17 cellular contexts compared by ENCODE assay signal in the genomic region with DNA sequence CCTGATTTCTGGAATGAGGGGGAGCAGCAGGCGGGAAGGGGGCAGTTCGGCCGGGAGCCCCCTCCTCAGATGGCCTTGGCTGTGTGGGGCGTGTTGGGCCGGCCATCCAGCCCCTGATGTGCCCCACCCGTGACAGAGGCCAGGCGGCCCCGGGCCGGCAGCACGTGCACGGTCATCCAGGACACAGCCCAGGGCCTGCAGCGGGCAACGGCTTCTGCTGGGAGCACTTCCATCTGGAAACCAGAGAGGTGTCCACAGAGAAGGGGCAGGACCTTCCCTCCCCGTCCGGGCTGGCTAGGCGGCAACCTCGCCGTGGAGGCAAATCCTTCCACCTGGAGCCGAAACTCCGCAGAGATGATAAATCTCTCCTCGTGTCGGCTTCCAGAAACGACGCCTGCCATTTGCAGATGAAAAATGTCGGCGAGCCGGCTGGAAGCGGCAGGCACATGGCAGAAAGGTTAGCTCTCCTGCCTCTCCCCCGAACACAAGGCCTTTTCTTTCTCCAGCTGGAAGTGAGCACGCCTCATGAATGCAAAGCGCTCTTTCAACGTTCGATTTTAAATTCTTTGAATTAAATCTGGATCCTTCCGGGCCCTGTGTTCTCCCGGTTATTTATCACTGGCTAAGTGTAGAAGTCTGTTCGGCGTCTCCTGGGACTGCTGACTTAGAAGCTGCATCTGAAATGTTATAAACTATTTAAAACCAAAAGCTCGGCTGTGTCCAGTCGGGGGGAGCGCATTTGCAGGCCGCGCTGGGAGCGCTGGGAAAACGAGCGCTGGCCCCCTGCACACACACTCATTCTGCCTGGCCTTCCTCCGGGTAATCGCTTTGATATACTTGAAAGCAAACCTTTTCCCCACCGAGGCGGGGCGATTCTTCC. TPM values are rescaled to one million over a fixed set of nuclear protein-coding genes. Genes with fewer than 3 reads are reported as not detected.
DNase-seq lines count a peak whose midpoint lies in the region; ATAC-seq and TF ChIP-seq lines count a peak whose summit lies in the region.
"Had no signal": no experiment of that assay in that cellular context is flagged by ENCODE, and none has a peak within 500 bp of the region (broad histone marks: within the 10 kb centered on the region; RNA-seq: fewer than 3 reads in every experiment).

No MANE protein-coding gene starts in this region.

- H3K27ac Mint-ChIP-seq in activated T-cell treated with anti-CD3 and anti-CD28 coated beads, Interleukin-2, amount 50 U/mL, for 24 hours, result no peak overlapping the region
- H3K27ac Mint-ChIP-seq: activated CD4-positive, alpha-beta T cell treated with anti-CD3 and anti-CD28 coated beads, Interleukin-2, amount 10 ng/mL, durations not matched to agents 24 days and 14 days; CD8-positive, alpha-beta memory T cell; stimulated activated naive CD8-positive, alpha-beta T cell treated with anti-CD3 and anti-CD28 coated beads, Interleukin-15, Interleukin-2, amounts not matched to agents 100 ng/mL and 50 ng/mL, for 24 hours had no signal

- H3K4me3 Mint-ChIP-seq in activated T-cell treated with anti-CD3 and anti-CD28 coated beads, Interleukin-2, amount 50 U/mL, for 24 hours, result no peak overlapping the region
- H3K4me3 Mint-ChIP-seq: activated CD4-positive, alpha-beta T cell treated with anti-CD3 and anti-CD28 coated beads, Interleukin-2, amount 10 ng/mL, durations not matched to agents 24 days and 14 days; CD8-positive, alpha-beta memory T cell; stimulated activated naive CD8-positive, alpha-beta T cell treated with anti-CD3 and anti-CD28 coated beads, Interleukin-15, Interleukin-2, amounts not matched to agents 100 ng/mL and 50 ng/mL, for 24 hours had no signal

- H3K36me3 Mint-ChIP-seq in activated T-cell treated with anti-CD3 and anti-CD28 coated beads, Interleukin-2, amount 50 U/mL, for 24 hours (ENCODE audit: low read depth), result no peaks in the 10 kb centered on the region
- H3K36me3 Mint-ChIP-seq: CD8-positive, alpha-beta memory T cell had no signal

- peak; percentile 11 for DNase-seq in activated T-cell treated with anti-CD3 and anti-CD28 coated beads, Interleukin-2, amount 50 U/mL, for 1 hour
- DNase-seq in activated T-cell treated with anti-CD3 and anti-CD28 coated beads, Interleukin-2, amount 50 U/mL, for 24 hours, result no peak
- peak in 8 of 10 donors; percentile 27 to 73 (median 47) for DNase-seq in dorsolateral prefrontal cortex
- DNase-seq in mesenteric fat pad (ENCODE audit: low spot score), result peak; percentile 89
- peak; percentile 79 for DNase-seq in superior temporal gyrus (ENCODE audit: extremely low spot score)
- DNase-seq in AG08395 (ENCODE audit: low spot score), result no peak
- DNase-seq: esophagus squamous epithelium, SHP77 treated with DMSO at 0.1 percent for 48 hours, T1000 had no signal

- peak overlapping the region in 57 of 59 donors; percentile 26 to 98 (median 85) for H3K27ac ChIP-seq in dorsolateral prefrontal cortex
- H3K27ac ChIP-seq: esophagus squamous epithelium had no signal

- ATAC-seq in HG03520 (IDR thresholded peaks at IDR 0.05; ENCODE audit: unreplicated experiment) (no peak), GM19395 (IDR thresholded peaks at IDR 0.05; ENCODE audit: unreplicated experiment) (no peak)
- ATAC-seq: GM12878 had no signal

- peak overlapping the region in 44 of 59 donors; percentile 0 to 57 (median 30) for H3K4me3 ChIP-seq in dorsolateral prefrontal cortex
- H3K4me3 ChIP-seq: esophagus squamous epithelium, GM12878 had no signal

- no peak for TF ChIP-seq CTCF in dorsolateral prefrontal cortex (IDR thresholded peaks at IDR 0.05 in 54 of 56, conservative IDR thresholded peaks at IDR 0.05 in 2 of 56; ENCODE audit: low read depth in 1 of 56, partially characterized antibody in 56 of 56)

- peaks cover 0 to 45% (median 3%) of the 10 kb centered on the region in 45 donors for H3K27me3 ChIP-seq in dorsolateral prefrontal cortex

- H3K27me3 Mint-ChIP-seq in activated T-cell treated with anti-CD3 and anti-CD28 coated beads, Interleukin-2, amount 50 U/mL, for 24 hours, result peaks cover 44% of the 10 kb centered on the region
- H3K27me3 Mint-ChIP-seq: activated CD4-positive, alpha-beta T cell treated with anti-CD3 and anti-CD28 coated beads, Interleukin-2, amount 10 ng/mL, durations not matched to agents 24 days and 14 days had no signal

- peaks cover 2% of the 10 kb centered on the region for H3K4me1 Mint-ChIP-seq in activated T-cell treated with anti-CD3 and anti-CD28 coated beads, Interleukin-2, amount 50 U/mL, for 24 hours (ENCODE audit: low read depth)
- H3K4me1 Mint-ChIP-seq: activated CD4-positive, alpha-beta T cell treated with anti-CD3 and anti-CD28 coated beads, Interleukin-2, amount 10 ng/mL, durations not matched to agents 24 days and 14 days had no signal

- intact Hi-C loops in dorsolateral prefrontal cortex (cut with DNase I), result loop anchor here (2.0 to 10.0 kb wide), 8 partner anchors 100 to 410 kb away; no protein-coding TSS in a partner anchor

- peaks cover 5% of the 10 kb centered on the region for H3K9me3 Mint-ChIP-seq in activated T-cell treated with anti-CD3 and anti-CD28 coated beads, Interleukin-2, amount 50 U/mL, for 24 hours

RNA-seq across cellular contexts. Expression of a gene that starts 9.4 kb away (rescaled TPM):
- total RNA-seq in dorsolateral prefrontal cortex (under 1 TPM in 1 of 120 experiments, not detected in 119; 0.32 TPM), mesenteric fat pad (not detected)
- total RNA-seq: activated CD4-positive, alpha-beta T cell treated with anti-CD3 and anti-CD28 coated beads, Interleukin-2, amount 10 ng/mL, durations not matched to agents 24 days and 14 days; CD8-positive, alpha-beta memory T cell; dermis microvascular lymphatic vessel endothelial cell; esophagus squamous epithelium; GM12878; lung microvascular endothelial cell had no signal

RNA-seq across cellular contexts. Expression of a gene that starts 57.1 kb away (rescaled TPM):
- 10 to 100 TPM in 119 of 120 experiments, 1 to 10 TPM in 1; 9.8 to 52.0 (median 18.9) TPM for total RNA-seq in dorsolateral prefrontal cortex
- 3.9 TPM for total RNA-seq in mesenteric fat pad
- total RNA-seq: activated CD4-positive, alpha-beta T cell treated with anti-CD3 and anti-CD28 coated beads, Interleukin-2, amount 10 ng/mL, durations not matched to agents 24 days and 14 days; CD8-positive, alpha-beta memory T cell; dermis microvascular lymphatic vessel endothelial cell; lung microvascular endothelial cell had no signal

Comparison
In these comparisons a context has a peak if more than half of its experiments do, and no peak if none do; other contexts are left out.
1. DNase-seq: peak in activated T-cell treated with anti-CD3 and anti-CD28 coated beads, Interleukin-2, amount 50 U/mL, for 1 hour (single experiment), dorsolateral prefrontal cortex (8 of 10), mesenteric fat pad (single experiment) and superior temporal gyrus (single experiment); none in activated T-cell treated with anti-CD3 and anti-CD28 coated beads, Interleukin-2, amount 50 U/mL, for 24 hours (single experiment) and AG08395 (single experiment).